7 cellular contexts compared by ENCODE assay signal in genomic region chr1:207321790-207322530, GRCh38. TPM values are rescaled to one million over a fixed set of nuclear protein-coding genes. Genes with fewer than 3 reads are reported as not detected.
DNase-seq lines count a peak whose midpoint lies in the region; ATAC-seq and TF ChIP-seq lines count a peak whose summit lies in the region.

No MANE protein-coding gene starts in this region.

- 2% methylated on average over 34 to 36 of the region's 36 CpGs for WGBS in esophagus, 2 donors

- no peak for TF ChIP-seq CTCF in GM12875 (IDR thresholded peaks at IDR 0.05; ENCODE audit: borderline replicate concordance, insufficient read depth, low read depth, low read length)

- peak overlapping the region; percentile 99 for H3K27ac Mint-ChIP-seq in T-helper 1 cell treated with Interleukin-12 subunit alpha and Interleukin-12 subunit beta and Interleukin-4 antibody, amounts not matched to agents 30 μg/mL and 1 μg/mL, for 36 hours
- H3K27ac Mint-ChIP-seq in naive thymus-derived CD8-positive, alpha-beta T cell: peak overlapping the region; percentile 96 to 100 (median 100)

- H3K27me3 Mint-ChIP-seq in T-helper 1 cell treated with Interleukin-12 subunit alpha and Interleukin-12 subunit beta and Interleukin-4 antibody, amounts not matched to agents 30 μg/mL and 1 μg/mL, for 36 hours (ENCODE audit: low read depth): no peaks in the 10 kb centered on the region
- peaks cover 0 to 4% (median 0%) of the 10 kb centered on the region in 5 donors for H3K27me3 Mint-ChIP-seq in naive thymus-derived CD8-positive, alpha-beta T cell

- H3K36me3 Mint-ChIP-seq in T-helper 1 cell treated with Interleukin-12 subunit alpha and Interleukin-12 subunit beta and Interleukin-4 antibody, amounts not matched to agents 30 μg/mL and 1 μg/mL, for 36 hours (ENCODE audit: low read depth): peaks cover 32% of the 10 kb centered on the region
- H3K36me3 Mint-ChIP-seq in naive thymus-derived CD8-positive, alpha-beta T cell: peaks cover 27 to 43% (median 28%) of the 10 kb centered on the region in 3 donors

- H3K27ac ChIP-seq in esophagus (ENCODE audit: low read depth in 2 of 2, low read length in 1 of 2): peak overlapping the region; percentile 91 to 100

- POLR2A ChIA-PET in naive thymus-derived CD8-positive, alpha-beta T cell (lab: Charles Lee): interaction anchor here (0.5 to 4.9 kb wide), 45 partner anchors 8 to 853 kb away, joined by 3 to 78 read pairs (median 5); partner anchors contain the start of genes C4BPB, CR2, FCMR and PFKFB2

- H3K36me3 ChIP-seq in esophagus (ENCODE audit: control insufficient read depth in 2 of 2, insufficient read depth in 2 of 2, low read length in 1 of 2): no peaks in the 10 kb centered on the region

- peak; percentile 29 for ATAC-seq in HG03025 (IDR thresholded peaks at IDR 0.05; ENCODE audit: low FRiP score, unreplicated experiment)
- no peak for ATAC-seq in naive thymus-derived CD8-positive, alpha-beta T cell
- ATAC-seq in GM21825 (IDR thresholded peaks at IDR 0.05; ENCODE audit: unreplicated experiment): no peak

- H3K4me3 Mint-ChIP-seq in T-helper 1 cell treated with Interleukin-12 subunit alpha and Interleukin-12 subunit beta and Interleukin-4 antibody, amounts not matched to agents 30 μg/mL and 1 μg/mL, for 36 hours: peak overlapping the region; percentile 94
- peak overlapping the region; percentile 82 to 99 (median 96) for H3K4me3 Mint-ChIP-seq in naive thymus-derived CD8-positive, alpha-beta T cell

- peaks cover 0 to 2% of the 10 kb centered on the region in 2 donors for H3K4me1 ChIP-seq in esophagus (ENCODE audit: control insufficient read depth in 2 of 2, insufficient read depth in 2 of 2, low read length in 1 of 2)

- H3K9me3 Mint-ChIP-seq in T-helper 1 cell treated with Interleukin-12 subunit alpha and Interleukin-12 subunit beta and Interleukin-4 antibody, amounts not matched to agents 30 μg/mL and 1 μg/mL, for 36 hours: no peaks in the 10 kb centered on the region
- peaks cover 0 to 3% (median 0%) of the 10 kb centered on the region in 9 donors for H3K9me3 Mint-ChIP-seq in naive thymus-derived CD8-positive, alpha-beta T cell

- peak overlapping the region; percentile 80 for H3K4me3 ChIP-seq in GM12875 (ENCODE audit: low read depth, low read length)
- H3K4me3 ChIP-seq in esophagus (ENCODE audit: low read depth in 1 of 2, low read length in 2 of 2): peak overlapping the region; percentile 84 to 98

- no peak for DNase-seq in naive thymus-derived CD8-positive, alpha-beta T cell
- DNase-seq in stimulated activated naive CD4-positive, alpha-beta T cell treated with Interleukin-2 at 50 U/mL for 16 hours (lab: John Stamatoyannopoulos, UW): no peak

- peaks cover 33% of the 10 kb centered on the region for H3K4me1 Mint-ChIP-seq in T-helper 1 cell treated with Interleukin-12 subunit alpha and Interleukin-12 subunit beta and Interleukin-4 antibody, amounts not matched to agents 30 μg/mL and 1 μg/mL, for 36 hours (ENCODE audit: low read depth)
- H3K4me1 Mint-ChIP-seq in naive thymus-derived CD8-positive, alpha-beta T cell: peaks cover 26 to 70% (median 51%) of the 10 kb centered on the region in 4 donors

- no peaks in the 10 kb centered on the region for H3K9me3 ChIP-seq in esophagus (ENCODE audit: control insufficient read depth in 2 of 2, insufficient read depth in 1 of 2, low read depth in 1 of 2, low read length in 1 of 2)

- no peaks in the 10 kb centered on the region for H3K27me3 ChIP-seq in esophagus (ENCODE audit: control insufficient read depth in 1 of 2, insufficient read depth in 2 of 2, low read length in 2 of 2)

RNA-seq across cellular contexts. Expression of gene CD55, which starts 0.5 kb away (rescaled TPM):
- 100 to 1,000 TPM in 1 of 2 donors, 10 to 100 TPM in 1; 48.6 to 118 TPM for polyA plus RNA-seq in esophagus
- 100 to 1,000 TPM in 1 of 2 experiments, 10 to 100 TPM in 1; 98.9 to 102 TPM for total RNA-seq in naive thymus-derived CD8-positive, alpha-beta T cell
- polyA plus RNA-seq in naive thymus-derived CD8-positive, alpha-beta T cell: 100 to 1,000 TPM; 156 to 193 (median 156) TPM
